Comparison of ENCODE assay signal across 11 cellular contexts in the genomic region with DNA sequence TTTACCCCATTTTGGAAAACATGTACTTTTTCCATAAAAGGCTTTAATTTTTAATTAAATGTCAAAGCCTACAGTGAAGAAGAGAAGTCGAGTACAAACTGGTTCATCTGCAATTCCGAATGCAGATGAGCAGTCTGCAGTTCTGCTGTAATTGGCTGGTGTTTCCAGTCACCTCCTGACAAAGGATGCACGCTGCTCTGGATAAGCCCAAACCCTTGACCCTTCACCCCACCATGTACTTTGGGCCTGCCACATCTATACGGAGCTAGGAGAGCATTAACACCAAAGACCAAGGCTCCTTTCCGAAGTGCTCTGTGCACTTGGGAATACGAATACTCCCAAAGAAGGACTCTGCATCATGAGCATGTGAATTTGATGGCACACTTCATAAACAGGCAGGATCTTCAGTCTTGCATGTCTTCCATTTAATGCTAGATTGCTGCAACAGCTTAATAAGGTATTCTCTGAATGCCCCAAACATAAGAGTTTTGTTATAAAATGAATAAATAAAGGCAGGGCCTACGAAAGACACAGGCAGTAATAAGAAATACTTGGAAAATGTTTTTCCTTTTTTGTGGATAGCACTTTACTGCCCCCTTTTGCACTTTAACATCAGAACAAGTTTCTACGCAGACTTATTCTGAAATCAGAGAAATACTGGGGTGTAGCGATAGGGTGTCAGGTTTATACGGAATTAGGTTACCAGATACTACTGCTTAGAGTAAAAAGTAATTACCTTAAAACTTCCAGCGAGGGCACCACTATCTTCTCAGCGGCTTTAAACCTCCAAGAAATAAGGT. TPM values are rescaled to one million over a fixed set of nuclear protein-coding genes. Genes with fewer than 3 reads are reported as not detected.
A peak's percentile ranks its signal among the peaks of the same experiment; 100 is the strongest.
DNase-seq lines count a peak whose midpoint lies in the region; ATAC-seq and TF ChIP-seq lines count a peak whose summit lies in the region.
"Had no signal": no experiment of that assay in that cellular context is flagged by ENCODE, and none has a peak within 500 bp of the region (broad histone marks: within the 10 kb centered on the region; RNA-seq: fewer than 3 reads in every experiment).

No MANE protein-coding gene starts in this region.

- 53 to 64% methylated on average over 12 of the region's 12 CpGs for WGBS in esophagus squamous epithelium, 2 donors
- WGBS in psoas muscle, 3 donors: 61 to 71% (median 70%) methylated on average over 12 of the region's 12 CpGs

- DNase-seq in NCI-H748 treated with DMSO at 0.1 percent for 48 hours (lab: John Stamatoyannopoulos, UW): peak; percentile 41
- no peak for DNase-seq in esophagus squamous epithelium (lab: John Stamatoyannopoulos, UW)
- no peak for DNase-seq in psoas muscle
- DNase-seq in left lobe of liver (ENCODE audit: low spot score): no peak
- no peak for DNase-seq in NK-92 (lab: John Stamatoyannopoulos, UW; ENCODE audit: unreplicated experiment)
- no peak for DNase-seq in mucosa of descending colon
- DNase-seq: activated CD4-positive, alpha-beta T cell treated with anti-CD3 and anti-CD28 coated beads, Interleukin-2, amount 50 U/mL, for 4 hours; cortex of kidney; naive thymus-derived CD8-positive, alpha-beta T cell; NCI-H524 treated with DMSO at 0.1 percent for 48 hours had no signal

- H3K9me3 ChIP-seq in esophagus squamous epithelium: no peaks in the 10 kb centered on the region
- no peaks in the 10 kb centered on the region for H3K9me3 ChIP-seq in psoas muscle
- no peaks in the 10 kb centered on the region for H3K9me3 ChIP-seq in mucosa of descending colon

- H3K4me1 ChIP-seq in esophagus squamous epithelium (peaks cover 12 to 77% (median 24%) of the 10 kb centered on the region in 3 donors), psoas muscle (peaks cover 14% of the 10 kb centered on the region), mucosa of descending colon (ENCODE audit: low read depth) (peaks cover 19% of the 10 kb centered on the region)

- ATAC-seq in psoas muscle (no peak), left lobe of liver (no peak), mucosa of descending colon (no peak)
- ATAC-seq: naive thymus-derived CD8-positive, alpha-beta T cell had no signal

- no peak for TF ChIP-seq POLR2A in esophagus squamous epithelium (IDR thresholded peaks at IDR 0.05)

- H3K4me3 ChIP-seq in esophagus squamous epithelium (no peak overlapping the region), psoas muscle (no peak overlapping the region), mucosa of descending colon (no peak overlapping the region)

- H3K27me3 ChIP-seq in esophagus squamous epithelium: no peaks in the 10 kb centered on the region
- no peaks in the 10 kb centered on the region for H3K27me3 ChIP-seq in psoas muscle (ENCODE audit: insufficient read depth in 3 of 3, low read length in 2 of 3)

- intact Hi-C loops in esophagus squamous epithelium (cut with DNase I) (no loop called here), psoas muscle (cut with DNase I) (no loop called here), mucosa of descending colon (cut with DNase I, micrococcal nuclease) (no loop called here)

- peak; percentile 14 for TF ChIP-seq CTCF in GM12873 (IDR thresholded peaks at IDR 0.05; ENCODE audit: insufficient read depth, low read depth, low read length, missing control alignments)
- TF ChIP-seq CTCF in esophagus squamous epithelium (IDR thresholded peaks at IDR 0.05): peak in 2 of 6 experiments; percentile 26 to 28
- peak; percentile 35 for TF ChIP-seq CTCF in psoas muscle (IDR thresholded peaks at IDR 0.05)
- no peak for TF ChIP-seq CTCF in mucosa of descending colon (IDR thresholded peaks at IDR 0.05)

- H3K36me3 ChIP-seq in esophagus squamous epithelium: no peaks in the 10 kb centered on the region
- H3K36me3 ChIP-seq in psoas muscle (ENCODE audit: insufficient read depth in 1 of 2, low read depth in 1 of 2): no peaks in the 10 kb centered on the region
- no peaks in the 10 kb centered on the region for H3K36me3 ChIP-seq in mucosa of descending colon (ENCODE audit: low read depth)

- H3K27ac ChIP-seq in esophagus squamous epithelium (peak overlapping the region in 3 of 4 donors; percentile 0 to 77 (median 66)), psoas muscle (no peak overlapping the region)

RNA-seq across cellular contexts. Expression of a gene that starts 15.1 kb away (rescaled TPM):
- 10 to 100 TPM; 14.9 to 29.1 (median 15.8) TPM for total RNA-seq in esophagus squamous epithelium
- 10 to 100 TPM in 1 of 4 donors, 1 to 10 TPM in 3; 6.6 to 10.8 (median 9.4) TPM for total RNA-seq in psoas muscle
- polyA plus RNA-seq in psoas muscle: 1 to 10 TPM; 5.8 to 9.2 (median 6.7) TPM
- total RNA-seq in left lobe of liver: 4.3 TPM
- 10 to 100 TPM; 48.8 to 92.6 (median 82.3) TPM for total RNA-seq in mucosa of descending colon

RNA-seq across cellular contexts. Expression of a gene that starts 47.5 kb away (rescaled TPM):
- total RNA-seq in esophagus squamous epithelium (100 to 1,000 TPM in 1 of 4 donors, 10 to 100 TPM in 3; 29.1 to 111 (median 47.3) TPM), psoas muscle (10 to 100 TPM; 23.2 to 34.2 (median 27.1) TPM), left lobe of liver (22.6 TPM), mucosa of descending colon (10 to 100 TPM; 71.7 to 88.5 (median 84.8) TPM)
- 10 to 100 TPM; 23.6 to 43.5 (median 23.8) TPM for polyA plus RNA-seq in psoas muscle
